ENCODE assay signal across 10 cellular contexts in the genomic region with DNA sequence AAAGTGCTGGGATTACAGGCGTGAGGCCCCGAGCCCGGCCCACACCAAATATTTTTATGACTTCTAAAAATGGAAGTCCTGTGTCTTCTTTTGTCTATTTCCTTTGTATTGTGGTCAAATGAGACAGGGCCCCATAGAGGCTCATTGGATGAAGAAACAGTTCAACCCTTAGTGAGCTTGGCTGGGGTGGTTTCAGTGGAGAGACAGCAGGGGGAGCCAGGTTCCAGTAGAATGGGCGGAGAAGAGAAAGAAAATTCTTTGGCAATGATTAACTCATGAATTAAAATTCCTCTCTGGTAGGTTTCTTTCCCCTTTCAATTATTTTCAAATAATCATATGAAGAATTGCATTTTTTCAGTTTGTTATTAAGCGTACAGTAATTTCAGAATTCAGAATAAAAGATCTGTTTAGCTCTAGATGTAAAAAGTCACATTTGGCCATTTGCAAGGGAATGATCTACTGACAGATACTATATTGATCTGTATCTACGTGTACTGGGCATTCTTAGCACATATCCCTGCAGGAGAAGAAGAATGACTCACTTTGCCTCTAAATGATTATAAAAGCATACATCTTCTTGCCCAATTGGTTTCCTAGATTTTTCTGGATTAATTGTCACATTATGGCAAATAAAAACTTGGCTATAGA.
A peak's percentile ranks its signal among the peaks of the same experiment; 100 is the strongest.
DNase-seq lines count a peak whose midpoint lies in the region; ATAC-seq and TF ChIP-seq lines count a peak whose summit lies in the region.
"Had no signal": no experiment of that assay in that cellular context is flagged by ENCODE, and none has a peak within 500 bp of the region (broad histone marks: within the 10 kb centered on the region; RNA-seq: fewer than 3 reads in every experiment).

No MANE protein-coding gene starts in this region.

- H3K27ac ChIP-seq in 22Rv1 = no peak overlapping the region

- DNase-seq in NOMO-1 treated with dmso at 0.1 percent for 144 hours (lab: John Stamatoyannopoulos, UW; ENCODE audit: unreplicated experiment) (peak; percentile 49), fibroblast of mammary gland (ENCODE audit: low read depth) (no peak), nucleus accumbens (lab: John Stamatoyannopoulos, UW) (no peak), GM20000 (ENCODE audit: low spot score) (no peak)
- DNase-seq: effector CD8-positive, alpha-beta T cell; GF-D8 had no signal

- ATAC-seq in GM18858 (IDR thresholded peaks at IDR 0.05; ENCODE audit: unreplicated experiment) (no peak), HG02623 (IDR thresholded peaks at IDR 0.05; ENCODE audit: unreplicated experiment) (no peak)

- TF ChIP-seq CTCF in 22Rv1 (IDR thresholded peaks at IDR 0.05) = peak; percentile 84
- peak; percentile 35 for TF ChIP-seq CTCF in GM12873 (IDR thresholded peaks at IDR 0.05; ENCODE audit: insufficient read depth, low read depth, low read length, missing control alignments)
- TF ChIP-seq CTCF in fibroblast of mammary gland (conservative IDR thresholded peaks at IDR 0.05; ENCODE audit: control insufficient read depth, insufficient read depth, low read depth, low read length) = peak; percentile 14
- no peak for TF ChIP-seq CTCF in GM20000 (IDR thresholded peaks at IDR 0.05; ENCODE audit: extremely low read depth, missing control alignments)

- no peak overlapping the region for H3K4me3 ChIP-seq in fibroblast of mammary gland (ENCODE audit: control insufficient read depth, low read depth, low read length)
